Comparison of ENCODE assay signal across 9 cellular contexts in the genomic region with DNA sequence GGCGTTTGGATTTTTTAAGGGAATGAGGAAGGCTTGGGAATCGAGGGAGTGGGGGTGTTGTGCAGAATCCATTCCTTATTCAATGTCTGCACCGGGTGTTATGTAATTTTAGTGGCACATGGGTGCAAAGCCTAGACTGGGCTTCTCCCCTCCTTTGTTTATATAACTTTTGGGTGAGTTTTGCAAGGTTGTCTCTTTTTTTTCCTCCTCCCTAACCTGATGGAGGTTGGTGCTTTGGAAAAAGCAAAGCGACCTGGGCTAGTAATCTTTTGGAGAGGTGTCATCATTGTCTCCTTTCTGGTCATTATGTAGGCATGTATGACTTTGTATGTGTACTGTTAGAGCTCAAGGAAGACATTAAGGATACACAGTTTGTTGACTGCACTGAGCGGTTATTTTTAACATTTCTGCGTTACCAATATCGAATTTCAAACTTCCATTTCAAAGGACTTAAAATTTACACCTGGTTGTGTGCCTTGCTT. TPM values are rescaled to one million over a fixed set of nuclear protein-coding genes. Genes with fewer than 3 reads are reported as not detected.
A peak's percentile ranks its signal among the peaks of the same experiment; 100 is the strongest.
DNase-seq lines count a peak whose midpoint lies in the region; ATAC-seq, FAIRE-seq and TF ChIP-seq lines count a peak whose summit lies in the region.
"Had no signal": no experiment of that assay in that cellular context is flagged by ENCODE, and none has a peak within 500 bp of the region (broad histone marks: within the 10 kb centered on the region; RNA-seq: fewer than 3 reads in every experiment).

No MANE protein-coding gene starts in this region.

- no peak for TF ChIP-seq POLR2A in A549 (IDR thresholded peaks at IDR 0.05; ENCODE audit: low read length)

- H3K4me3 ChIP-seq in A549 (peak overlapping the region; percentile 92), HUES6 (ENCODE audit: low read depth, low read length) (peak overlapping the region; percentile 85), astrocyte (ENCODE audit: insufficient read depth, low read depth, low read length) (peak overlapping the region; percentile 79), lower lobe of right lung (peak overlapping the region; percentile 93), upper lobe of right lung (peak overlapping the region; percentile 78)

- TF ChIP-seq CTCF in A549 (IDR thresholded peaks at IDR 0.05) = no peak
- TF ChIP-seq CTCF in astrocyte (IDR thresholded peaks at IDR 0.05; ENCODE audit: insufficient read depth, low read depth, low read length) = no peak
- no peak for TF ChIP-seq CTCF in lower lobe of right lung (IDR thresholded peaks at IDR 0.05)
- no peak for TF ChIP-seq CTCF in upper lobe of right lung (IDR thresholded peaks at IDR 0.05)

- H3K27ac ChIP-seq in A549 (peak overlapping the region; percentile 84 to 89), HUES6 (ENCODE audit: low read depth, low read length) (peak overlapping the region; percentile 41; the same call in 1 of the 2 replicates), astrocyte (ENCODE audit: low read depth, low read length) (peak overlapping the region; percentile 74), lower lobe of right lung (peak overlapping the region; percentile 98), upper lobe of right lung (peak overlapping the region; percentile 95)

- H2AFZ ChIP-seq in astrocyte (ENCODE audit: low read depth, low read length) = peak overlapping the region; percentile 96

- FAIRE-seq in A549 (lab: Jason Lieb, UNC) (no peak), astrocyte (lab: Jason Lieb, UNC) (no peak)
- FAIRE-seq: frontal cortex had no signal

- H3K9ac ChIP-seq in HUES6 (ENCODE audit: low read length) (peak overlapping the region; percentile 86), astrocyte (ENCODE audit: low read length) (peak overlapping the region; percentile 91)

- H3K4me1 ChIP-seq in A549 = peaks cover 11% of the 10 kb centered on the region; the same call in 2 of the 3 replicates
- H3K4me1 ChIP-seq in HUES6 (ENCODE audit: control insufficient read depth, insufficient read depth, low read length) = peaks cover 35% of the 10 kb centered on the region
- H3K4me1 ChIP-seq in astrocyte (ENCODE audit: insufficient read depth, low read length) = peaks cover 7% of the 10 kb centered on the region
- H3K4me1 ChIP-seq in lower lobe of right lung = peaks cover 59% of the 10 kb centered on the region
- peaks cover 51% of the 10 kb centered on the region for H3K4me1 ChIP-seq in upper lobe of right lung

- POLR2A ChIA-PET in A549 (lab: Yijun Ruan, JAX) = no interaction called here

- H3K36me3 Mint-ChIP-seq in astrocyte (ENCODE audit: low read depth, unreplicated experiment) = no peaks in the 10 kb centered on the region

- H3K27me3 Mint-ChIP-seq in astrocyte (ENCODE audit: low read depth, unreplicated experiment) = peaks cover 2% of the 10 kb centered on the region

- peak overlapping the region; percentile 98 for H3K4me3 Mint-ChIP-seq in astrocyte (ENCODE audit: unreplicated experiment)

- peaks cover 24% of the 10 kb centered on the region for H4K20me1 ChIP-seq in astrocyte (ENCODE audit: insufficient read depth, low read length)

- H3K9me3 Mint-ChIP-seq in astrocyte (ENCODE audit: unreplicated experiment) = no peaks in the 10 kb centered on the region

- CTCF ChIA-PET in A549 (lab: Yijun Ruan, JAX) = interaction anchor here (1.6 kb wide), 1 partner anchor 13 kb away, joined by 5 read pairs; no protein-coding TSS in a partner anchor

- intact Hi-C loops in lower lobe of right lung (cut with DNase I) = no loop called here
- intact Hi-C loops in upper lobe of right lung (cut with DNase I) = no loop called here

- DNase-seq in A549 (ENCODE audit: low read depth in 1 of 2, low spot score in 1 of 2) = peak in 1 of 2 experiments; percentile 10
- DNase-seq in astrocyte (ENCODE audit: low read depth) = no peak
- no peak for DNase-seq in lower lobe of right lung
- DNase-seq in upper lobe of right lung = no peak
- no peak for DNase-seq in superior temporal gyrus (ENCODE audit: extremely low spot score)
- no peak for DNase-seq in activated CD8-positive, alpha-beta memory T cell treated with anti-CD3 and anti-CD28 coated beads, Interleukin-2, amount 50 U/mL, for 48 hours

- no peak for TF ChIP-seq RAD21 in A549 (conservative IDR thresholded peaks at IDR 0.05 in 1 of 2, IDR thresholded peaks at IDR 0.05 in 1 of 2)

- TF ChIP-seq EP300 in A549 (IDR thresholded peaks at IDR 0.05) = no peak

- H3K27ac Mint-ChIP-seq in astrocyte (ENCODE audit: unreplicated experiment) = peak overlapping the region; percentile 93

- H3K4me1 Mint-ChIP-seq in astrocyte (ENCODE audit: low read depth, unreplicated experiment) = peaks cover 8% of the 10 kb centered on the region

- H3K27me3 ChIP-seq in HUES6 (ENCODE audit: control insufficient read depth, insufficient read depth, low read length) (peaks cover 43% of the 10 kb centered on the region), astrocyte (ENCODE audit: insufficient read depth, low read length) (no peaks in the 10 kb centered on the region), lower lobe of right lung (ENCODE audit: low read depth) (no peaks in the 10 kb centered on the region), upper lobe of right lung (no peaks in the 10 kb centered on the region)

- no peaks in the 10 kb centered on the region for H3K36me3 ChIP-seq in HUES6 (ENCODE audit: control insufficient read depth, insufficient read depth, low read length)
- H3K36me3 ChIP-seq in astrocyte (ENCODE audit: insufficient read depth, low read length) = no peaks in the 10 kb centered on the region
- no peaks in the 10 kb centered on the region for H3K36me3 ChIP-seq in lower lobe of right lung
- H3K36me3 ChIP-seq in upper lobe of right lung = no peaks in the 10 kb centered on the region

- peaks cover 56% of the 10 kb centered on the region for H3K79me2 ChIP-seq in astrocyte (ENCODE audit: insufficient read depth, low read length)

- no peaks in the 10 kb centered on the region for H3K9me3 ChIP-seq in A549
- H3K9me3 ChIP-seq in HUES6 (ENCODE audit: control insufficient read depth, insufficient read depth, low read depth, low read length) = no peaks in the 10 kb centered on the region
- H3K9me3 ChIP-seq in astrocyte (ENCODE audit: insufficient read depth, low read depth, low read length) = no peaks in the 10 kb centered on the region
- H3K9me3 ChIP-seq in lower lobe of right lung = no peaks in the 10 kb centered on the region
- no peaks in the 10 kb centered on the region for H3K9me3 ChIP-seq in upper lobe of right lung

- WGBS in A549 (ENCODE audit: missing lambda C conversion rate) = 54% methylated on average over 7 of the region's 7 CpGs

- ATAC-seq in A549 (no peak), lower lobe of right lung (no peak), upper lobe of right lung (no peak), HG03108 (IDR thresholded peaks at IDR 0.05; ENCODE audit: unreplicated experiment) (no peak)

- H3K4me2 ChIP-seq in A549 (peak overlapping the region; percentile 94), astrocyte (ENCODE audit: low read length) (peak overlapping the region; percentile 93)

TF ChIP-seq in A549, 52 proteins besides CTCF, POLR2A, EP300 and RAD21:
- TF ChIP-seq PHF8 (IDR thresholded peaks at IDR 0.05; ENCODE audit: borderline replicate concordance, low read depth) (no peak), MAFK (IDR thresholded peaks at IDR 0.05; ENCODE audit: partially characterized antibody) (no peak), CEBPB (IDR thresholded peaks at IDR 0.05) (no peak), POLR2AphosphoS2 (conservative IDR thresholded peaks at IDR 0.05; ENCODE audit: low read length) (no peak), HES2 (IDR thresholded peaks at IDR 0.05) (no peak)

RNA-seq across cellular contexts. Expression of gene SMARCA2, which starts 3.1 kb away (rescaled TPM):
- polyA plus RNA-seq in A549 (2011; rRNA removed) (33.0 and 45.6 TPM in 2 replicates), A549 (2017; fragmentation: RNase III; extraction: RNeasy Plus Mini Kit Qiagen cat#74134 plus additional on column Dnase treatment) (28.7 to 45.4 TPM (median 36.9 TPM) in 3 replicates)
- 14.3 and 16.2 TPM in 2 replicates for polyA plus RNA-seq in A549 (2012; cell fraction: cytosol; rRNA removed)
- 22.5 and 26.4 TPM in 2 replicates for polyA plus RNA-seq in A549 (2012; cell fraction: nucleus; rRNA removed)
- polyA minus RNA-seq in A549 (2011; rRNA and poly(A)+ RNA removed) = 70.7 and 80.6 TPM in 2 replicates
- total RNA-seq in astrocyte (49.9 and 54.2 TPM in 2 replicates), lower lobe of right lung (147 TPM), upper lobe of right lung (147 TPM)

Comparison
In these comparisons a context has a peak if more than half of its experiments do, and no peak if none do; other contexts are left out.
1. H3K27ac ChIP-seq: peak in every context shown above with its lines; median percentile 98 in lower lobe of right lung; 95 in upper lobe of right lung; 86 in A549; 74 in astrocyte; 41 in HUES6.